12 cellular contexts compared by ENCODE assay signal in genomic region chr2:238938460-238939055, GRCh38.
DNase-seq lines count a peak whose midpoint lies in the region; ATAC-seq, FAIRE-seq and TF ChIP-seq lines count a peak whose summit lies in the region.
"Had no signal": no experiment of that assay in that cellular context is flagged by ENCODE, and none has a peak within 500 bp of the region (broad histone marks: within the 10 kb centered on the region; RNA-seq: fewer than 3 reads in every experiment).

No MANE protein-coding gene starts in this region.

- H2BK15ac ChIP-seq in IMR-90 (ENCODE audit: low read depth, low read length) (no peak overlapping the region), H1 (ENCODE audit: low read length) (no peak overlapping the region)

- no peak overlapping the region for H3K23ac ChIP-seq in IMR-90 (ENCODE audit: low read depth, low read length)
- H3K23ac ChIP-seq in H1 (ENCODE audit: insufficient read length): no peak overlapping the region

- no peak for FAIRE-seq in H1 (lab: Jason Lieb, UNC)

- H3K9ac ChIP-seq in IMR-90 (ENCODE audit: low read depth, low read length): no peak overlapping the region
- H3K9ac ChIP-seq in H1 (replicated peaks in 1 of 4; ENCODE audit: extremely low read depth in 1 of 4, low read depth in 3 of 4, low read length in 3 of 4): no peak overlapping the region

- H3K79me2 ChIP-seq in H1 (ENCODE audit: control insufficient read depth in 1 of 2, insufficient read depth in 2 of 2, low read length in 2 of 2): no peaks in the 10 kb centered on the region

- H3K36me3 Mint-ChIP-seq in type B pancreatic cell: no peaks in the 10 kb centered on the region
- H3K36me3 Mint-ChIP-seq: activated naive CD4-positive, alpha-beta T cell treated with anti-CD3 and anti-CD28 coated beads, Interleukin-2, amount 50 U/mL, for 72 hours; mesothelial cell of epicardium; stimulated activated naive B cell treated with anti-CD40 and anti-IgM and Interleukin-4, amounts not matched to agents 10 μg/mL and 1 μg/mL and 100 μg/mL, for 72 hours had no signal

- POLR2A ChIA-PET in IMR-90 (lab: Charles Lee; ENCODE audit: unreplicated experiment): no interaction called here
- POLR2A ChIA-PET in H1 (lab: Charles Lee; ENCODE audit: partially characterized antibody): no interaction called here

- H3K56ac ChIP-seq in IMR-90 (ENCODE audit: extremely low read depth, insufficient read depth, low read length) (no peak overlapping the region), H1 (replicated peaks; ENCODE audit: insufficient read length, low read depth, low read length) (no peak overlapping the region)

- H2AFZ ChIP-seq in IMR-90 (replicated peaks; ENCODE audit: low read length, poor library complexity) (peak overlapping the region; percentile 58), H1 (ENCODE audit: low read length) (0 out of 2 replicates have a peak overlapping the region, but pooled peaks have one; percentile 30)

- H3K4ac ChIP-seq in IMR-90 (ENCODE audit: low read depth, low read length) (0 out of 2 replicates have a peak overlapping the region, but pooled peaks have one; percentile 18), H1 (replicated peaks; ENCODE audit: insufficient read length, low read depth, low read length) (no peak overlapping the region)

- H2BK20ac ChIP-seq in IMR-90 (ENCODE audit: low read depth, low read length): 0 out of 2 replicates have a peak overlapping the region, but pooled peaks have one; percentile 35
- no peak overlapping the region for H2BK20ac ChIP-seq in H1 (ENCODE audit: low read length)

- TF ChIP-seq CTCF in IMR-90 (conservative IDR thresholded peaks at IDR 0.05; ENCODE audit: low read depth, low read length) (no peak), H1 (IDR thresholded peaks at IDR 0.05; ENCODE audit: control extremely low read depth in 1 of 3, insufficient read depth in 1 of 3, low read depth in 1 of 3, low read length in 3 of 3) (no peak), lower lobe of right lung (IDR thresholded peaks at IDR 0.05) (no peak), type B pancreatic cell (conservative IDR thresholded peaks at IDR 0.05) (no peak)

- H3K27ac ChIP-seq in IMR-90 (ENCODE audit: insufficient read depth, low read length) (0 out of 2 replicates have a peak overlapping the region, but pooled peaks have one; percentile 8), H1 (ENCODE audit: low read depth, low read length) (no peak overlapping the region), lower lobe of right lung (no peak overlapping the region)

- no peak overlapping the region for H3K4me3 Mint-ChIP-seq in type B pancreatic cell
- H3K4me3 Mint-ChIP-seq: mesothelial cell of epicardium; stimulated activated naive B cell treated with anti-CD40 and anti-IgM and Interleukin-4, amounts not matched to agents 10 μg/mL and 1 μg/mL and 100 μg/mL, for 72 hours had no signal

- H4K8ac ChIP-seq in IMR-90 (ENCODE audit: low read depth in 2 of 2, low read length in 2 of 2) (peak overlapping the region in 1 of 2 experiments; percentile 3; a peak in 1 of 4 replicates), H1 (ENCODE audit: extremely low read depth, insufficient read depth, low read length) (no peak overlapping the region)

- no peaks in the 10 kb centered on the region for H3K23me2 ChIP-seq in H1 (ENCODE audit: low read depth, low read length)

- H3K4me2 ChIP-seq in IMR-90 (ENCODE audit: low read depth, low read length) (no peak overlapping the region), H1 (ENCODE audit: insufficient read depth in 1 of 2, low read depth in 2 of 2, low read length in 2 of 2) (no peak overlapping the region)

- peaks cover 7% of the 10 kb centered on the region; the same call in 1 of the 2 replicates for H3K9me1 ChIP-seq in IMR-90 (ENCODE audit: insufficient read depth, low read length)

- in situ Hi-C loops in IMR-90 (cut with MboI; ENCODE audit: low sequenced_read_pairs): no loop called here

- H3K4me1 Mint-ChIP-seq in type B pancreatic cell (ENCODE audit: unreplicated experiment): peaks cover 5% of the 10 kb centered on the region
- H3K4me1 Mint-ChIP-seq: stimulated activated naive B cell treated with anti-CD40 and anti-IgM and Interleukin-4, amounts not matched to agents 10 μg/mL and 1 μg/mL and 100 μg/mL, for 72 hours had no signal

- H4K91ac ChIP-seq in IMR-90 (ENCODE audit: insufficient read depth, low read depth, low read length): no peak overlapping the region
- H4K91ac ChIP-seq in H1 (replicated peaks; ENCODE audit: insufficient read length, low read length): no peak overlapping the region

- peaks cover 10% of the 10 kb centered on the region for H3K27me3 Mint-ChIP-seq in type B pancreatic cell

- 60% methylated on average over 1 of the region's 20 CpGs; no CpG with 5 or more reads in 1 of the 2 experiments for whole genome bisulfite sequencing in IMR-90 (ENCODE audit: extremely low coverage in 2 of 2, insufficient read length in 1 of 2), 2 experiments
- WGBS in H1 (ENCODE audit: extremely low coverage in 1 of 2, insufficient coverage in 1 of 2, insufficient read length in 1 of 2, insufficient replicate concordance in 2 of 2, low coverage in 1 of 2, low lambda C conversion rate in 2 of 2, missing lambda C conversion rate in 1 of 2), 2 experiments: 91% methylated on average over 20 of the region's 20 CpGs; no CpG with 5 or more reads in 1 of the 2 experiments

- TF ChIP-seq POLR2A in IMR-90 (IDR thresholded peaks at IDR 0.05; ENCODE audit: low read depth, low read length) (no peak), H1 (IDR thresholded peaks at IDR 0.05; ENCODE audit: control extremely low read depth in 1 of 2, low read depth in 2 of 2, low read length in 2 of 2) (no peak)

- DNase-seq in IMR-90: peak; percentile 94
- peak in 1 of 2 experiments; percentile 29 for DNase-seq in H1 (ENCODE audit: low read depth in 1 of 2, low spot score in 2 of 2)
- no peak for DNase-seq in lower lobe of right lung
- peak; percentile 60 for DNase-seq in type B pancreatic cell (ENCODE audit: extremely low spot score, unreplicated experiment)
- no peak for DNase-seq in NCI-H510A (lab: John Stamatoyannopoulos, UW)
- DNase-seq in NCI-H345 (lab: John Stamatoyannopoulos, UW): no peak
- DNase-seq in DMS79 treated with DMSO at 0.1 percent for 48 hours (lab: John Stamatoyannopoulos, UW): no peak
- DNase-seq: NCI-H1436 treated with DMSO at 0.1 percent for 48 hours; stimulated activated CD4-positive, alpha-beta T cell treated with anti-CD3 and anti-CD28 coated beads, Interleukin-12 subunit alpha, Interleukin-12 subunit beta, amount 100 ng/mL, for 4 hours; stimulated activated naive B cell treated with anti-CD40 and anti-IgM and Interleukin-4, amounts not matched to agents 10 μg/mL and 1 μg/mL and 100 μg/mL, for 72 hours had no signal

- dilution Hi-C loops in IMR-90 (cut with HindIII; ENCODE audit: low sequenced_read_pairs, unreplicated experiment): no loop called here

- H3K18ac ChIP-seq in IMR-90 (ENCODE audit: low read depth, low read length) (0 out of 2 replicates have a peak overlapping the region, but pooled peaks have one; percentile 13), H1 (ENCODE audit: extremely low read depth, low read length) (no peak overlapping the region)

- no peak for TF ChIP-seq EP300 in H1 (IDR thresholded peaks at IDR 0.05; ENCODE audit: borderline replicate concordance in 1 of 2, low read depth in 2 of 2, low read length in 2 of 2)

- BruUV-seq in IMR-90 (replicated peaks; lab: Mats Ljungman, UMichigan): no TSS peak

- H2BK5ac ChIP-seq in IMR-90 (ENCODE audit: low read depth, low read length, poor library complexity, severe bottlenecking) (no peak overlapping the region), H1 (ENCODE audit: low read depth, low read length) (no peak overlapping the region)

- H4K5ac ChIP-seq in IMR-90 (ENCODE audit: low read depth, low read length): no peak overlapping the region
- H4K5ac ChIP-seq in H1 (ENCODE audit: insufficient read length, low read depth, low read length): no peak overlapping the region

- H2AK5ac ChIP-seq in IMR-90 (ENCODE audit: low read depth, low read length): peak overlapping the region; percentile 50
- no peak overlapping the region for H2AK5ac ChIP-seq in H1 (ENCODE audit: low read depth, low read length)

- H3K27me3 ChIP-seq in IMR-90 (ENCODE audit: control insufficient read depth, insufficient read depth, low read length): no peaks in the 10 kb centered on the region; the same call in 1 of the 2 replicates
- no peaks in the 10 kb centered on the region for H3K27me3 ChIP-seq in H1 (replicated peaks in 1 of 4; ENCODE audit: control insufficient read depth in 3 of 4, extremely low read depth in 1 of 4, insufficient read depth in 3 of 4, low read length in 3 of 4)
- no peaks in the 10 kb centered on the region for H3K27me3 ChIP-seq in lower lobe of right lung (ENCODE audit: low read depth)

- H3K14ac ChIP-seq in IMR-90 (replicated peaks; ENCODE audit: low read depth, low read length) (peak overlapping the region; percentile 30; the same call in 1 of the 2 replicates), H1 (ENCODE audit: insufficient read length) (no peak overlapping the region)

- H2BK12ac ChIP-seq in H1 (ENCODE audit: low read depth, low read length): no peak overlapping the region

- peak overlapping the region; percentile 60 for H2AK9ac ChIP-seq in IMR-90 (replicated peaks; ENCODE audit: low read depth, low read length, poor library complexity)

- no peak overlapping the region; the same call in 1 of the 2 replicates for H2BK120ac ChIP-seq in IMR-90 (ENCODE audit: low read depth, low read length)
- H2BK120ac ChIP-seq in H1 (replicated peaks; ENCODE audit: low read depth, low read length): no peak overlapping the region

- H4K20me1 ChIP-seq in IMR-90 (ENCODE audit: insufficient read depth, low read length) (no peaks in the 10 kb centered on the region), H1 (replicated peaks in 1 of 2; ENCODE audit: control insufficient read depth in 1 of 2, insufficient read depth in 2 of 2, low read length in 2 of 2) (no peaks in the 10 kb centered on the region)

- intact Hi-C loops in IMR-90 (cut with micrococcal nuclease): no loop called here
- intact Hi-C loops in lower lobe of right lung (cut with DNase I): no loop called here

- H3K79me1 ChIP-seq in IMR-90 (ENCODE audit: low read depth in 1 of 2, low read length in 2 of 2) (no peaks in the 10 kb centered on the region), H1 (ENCODE audit: low read depth, low read length) (no peaks in the 10 kb centered on the region)

- no peak for TF ChIP-seq RAD21 in IMR-90 (IDR thresholded peaks at IDR 0.05; ENCODE audit: low read length)
- TF ChIP-seq RAD21 in H1 (IDR thresholded peaks at IDR 0.05 in 1 of 2, conservative IDR thresholded peaks at IDR 0.05 in 1 of 2; ENCODE audit: low read depth in 2 of 2, low read length in 2 of 2): no peak

- H3K9me3 Mint-ChIP-seq in type B pancreatic cell: no peaks in the 10 kb centered on the region
- H3K9me3 Mint-ChIP-seq: activated naive CD4-positive, alpha-beta T cell treated with anti-CD3 and anti-CD28 coated beads, Interleukin-2, amount 50 U/mL, for 72 hours had no signal

- H3K27ac Mint-ChIP-seq in type B pancreatic cell: no peak overlapping the region
- H3K27ac Mint-ChIP-seq: activated naive CD4-positive, alpha-beta T cell treated with anti-CD3 and anti-CD28 coated beads, Interleukin-2, amount 50 U/mL, for 72 hours; mesothelial cell of epicardium; stimulated activated naive B cell treated with anti-CD40 and anti-IgM and Interleukin-4, amounts not matched to agents 10 μg/mL and 1 μg/mL and 100 μg/mL, for 72 hours had no signal

- peak; percentile 85 for ATAC-seq in IMR-90 (ENCODE audit: low read depth)
- ATAC-seq in lower lobe of right lung: peak; percentile 66 to 74
- ATAC-seq: activated naive CD4-positive, alpha-beta T cell treated with anti-CD3 and anti-CD28 coated beads, Interleukin-2, amount 50 U/mL, for 72 hours; stimulated activated naive B cell treated with anti-CD40 and anti-IgM and Interleukin-4, amounts not matched to agents 10 μg/mL and 1 μg/mL and 100 μg/mL, for 72 hours had no signal

- H3K36me3 ChIP-seq in IMR-90 (ENCODE audit: control insufficient read depth, insufficient read depth, low read length) (no peaks in the 10 kb centered on the region), H1 (ENCODE audit: control insufficient read depth in 2 of 4, insufficient read depth in 4 of 4, low read length in 3 of 4) (no peaks in the 10 kb centered on the region), lower lobe of right lung (no peaks in the 10 kb centered on the region)

- CTCF ChIA-PET in IMR-90 (lab: Yijun Ruan, JAX) (no interaction called here), H1 (lab: Charles Lee; ENCODE audit: partially characterized antibody) (interaction anchor here (0.9 kb wide), 1 partner anchor 46 kb away, joined by 3 read pairs; no protein-coding TSS in a partner anchor)

- H3K4me1 ChIP-seq in IMR-90 (ENCODE audit: control insufficient read depth, insufficient read depth, low read length) (peaks cover 10% of the 10 kb centered on the region), H1 (replicated peaks in 1 of 4; ENCODE audit: control insufficient read depth in 3 of 4, insufficient read depth in 4 of 4, low read length in 3 of 4) (no peaks in the 10 kb centered on the region), lower lobe of right lung (no peaks in the 10 kb centered on the region)

- peaks cover 4% of the 10 kb centered on the region; the same call in 1 of the 2 replicates for H3K9me3 ChIP-seq in IMR-90 (ENCODE audit: control insufficient read depth, insufficient read depth, low read length)
- no peaks in the 10 kb centered on the region for H3K9me3 ChIP-seq in H1 (ENCODE audit: insufficient read depth in 2 of 2, low read depth in 1 of 2, low read length in 1 of 2)
- peaks cover 7% of the 10 kb centered on the region for H3K9me3 ChIP-seq in lower lobe of right lung

- H3K4me3 ChIP-seq in IMR-90 (ENCODE audit: insufficient read depth, low read depth, low read length) (no peak overlapping the region), H1 (ENCODE audit: extremely low read depth in 1 of 4, insufficient read depth in 2 of 4, low read depth in 3 of 4, low read length in 4 of 4) (no peak overlapping the region), lower lobe of right lung (no peak overlapping the region)

Comparison
In these comparisons a context has a peak if more than half of its experiments do, and no peak if none do; other contexts are left out.
1. DNase-seq: peak in IMR-90 (single experiment) and type B pancreatic cell (single experiment); none in lower lobe of right lung (single experiment), NCI-H510A (single experiment), NCI-H345 (single experiment) and DMS79 treated with DMSO at 0.1 percent for 48 hours (single experiment).